Comparison of ENCODE assay signal across 35 cellular contexts in genomic region chr10:12031404-12031803, GRCh38.
"Had no signal": no experiment of that assay in that cellular context is flagged by ENCODE, and none has a peak within 500 bp of the region (broad histone marks: within the 10 kb centered on the region; RNA-seq: fewer than 3 reads in every experiment).

No MANE protein-coding gene starts in this region.

- H3K27ac Mint-ChIP-seq: activated B cell treated with CpG ODN at 0.5 μM for 24 hours; activated naive CD4-positive, alpha-beta T cell treated with anti-CD3 and anti-CD28 coated beads for 36 hours; activated naive CD4-positive, alpha-beta T cell treated with anti-CD3 and anti-CD28 coated beads, Interleukin-2, amount 50 U/mL, for 24 hours; activated naive CD8-positive, alpha-beta T cell treated with anti-CD3 and anti-CD28 coated beads for 36 hours; activated naive CD8-positive, alpha-beta T cell treated with anti-CD3 and anti-CD28 coated beads, Interleukin-2, amount 50 U/mL, for 24 hours; activated T-helper 1 cell treated with anti-CD3 and anti-CD28 coated beads, Interleukin-12 subunit alpha, Interleukin-12 subunit beta, Interleukin-2, Interleukin-4 antibody, amounts not matched to agents 30 ng/mL and 10 ng/mL and 1 ng/mL, durations not matched to agents 14 hours and 24 hours and 36 hours; activated T-helper 2 cell treated with anti-CD3 and anti-CD28 coated beads, Interferon-gamma antibody, Interleukin-2, Interleukin-4, amounts not matched to agents 10 μg/mL and 5 μg/mL and 100 μg/mL, durations not matched to agents 14 hours and 24 hours and 36 hours; effector memory CD8-positive, alpha-beta T cell; T-helper 1 cell treated with Interleukin-12 subunit alpha and Interleukin-12 subunit beta and Interleukin-4 antibody, amounts not matched to agents 30 μg/mL and 1 μg/mL, for 36 hours; T-helper 2 cell treated with Interferon-gamma antibody and Interleukin-4, amounts not matched to agents 5 μg/mL and 100 μg/mL, for 36 hours had no signal

- H3K27ac ChIP-seq: adrenal gland, body of pancreas, esophagus muscularis mucosa, foreskin keratinocyte, gastrocnemius medialis, WERI-Rb-1 had no signal

- H3K9me3 Mint-ChIP-seq: activated B cell treated with CpG ODN at 0.5 μM for 24 hours; activated CD8-positive, alpha-beta T cell treated with anti-CD3 and anti-CD28 coated beads for 36 hours; activated naive CD4-positive, alpha-beta T cell treated with anti-CD3 and anti-CD28 coated beads for 36 hours; activated naive CD4-positive, alpha-beta T cell treated with anti-CD3 and anti-CD28 coated beads, Interleukin-2, amount 50 U/mL, for 24 hours; activated naive CD8-positive, alpha-beta T cell treated with anti-CD3 and anti-CD28 coated beads for 36 hours; activated naive CD8-positive, alpha-beta T cell treated with anti-CD3 and anti-CD28 coated beads, Interleukin-2, amount 50 U/mL, for 24 hours; activated T-cell treated with anti-CD3 and anti-CD28 coated beads, Interleukin-2, amount 50 U/mL, for 4 hours; activated T-helper 1 cell treated with anti-CD3 and anti-CD28 coated beads, Interleukin-12 subunit alpha, Interleukin-12 subunit beta, Interleukin-2, Interleukin-4 antibody, amounts not matched to agents 30 ng/mL and 10 ng/mL and 1 ng/mL, durations not matched to agents 14 hours and 24 hours and 36 hours; activated T-helper 2 cell treated with anti-CD3 and anti-CD28 coated beads, Interferon-gamma antibody, Interleukin-2, Interleukin-4, amounts not matched to agents 10 μg/mL and 5 μg/mL and 100 μg/mL, durations not matched to agents 14 hours and 24 hours and 36 hours; effector memory CD8-positive, alpha-beta T cell; T-cell; T-helper 1 cell treated with Interleukin-12 subunit alpha and Interleukin-12 subunit beta and Interleukin-4 antibody, amounts not matched to agents 30 μg/mL and 1 μg/mL, for 36 hours; T-helper 2 cell treated with Interferon-gamma antibody and Interleukin-4, amounts not matched to agents 5 μg/mL and 100 μg/mL, for 36 hours had no signal

- H3K27me3 ChIP-seq: adrenal gland, body of pancreas, esophagus muscularis mucosa, foreskin keratinocyte, gastrocnemius medialis had no signal

- H3K4me3 ChIP-seq: adrenal gland, body of pancreas, esophagus muscularis mucosa, gastrocnemius medialis had no signal

- FAIRE-seq: colon had no signal

- H3K27me3 Mint-ChIP-seq: activated B cell treated with CpG ODN at 0.5 μM for 24 hours; activated CD8-positive, alpha-beta T cell treated with anti-CD3 and anti-CD28 coated beads for 36 hours; activated naive CD4-positive, alpha-beta T cell treated with anti-CD3 and anti-CD28 coated beads, Interleukin-2, amount 50 U/mL, for 24 hours; activated naive CD8-positive, alpha-beta T cell treated with anti-CD3 and anti-CD28 coated beads for 36 hours; activated naive CD8-positive, alpha-beta T cell treated with anti-CD3 and anti-CD28 coated beads, Interleukin-2, amount 50 U/mL, for 24 hours; effector memory CD8-positive, alpha-beta T cell; T-cell had no signal

- H3K4me3 Mint-ChIP-seq: activated B cell treated with CpG ODN at 0.5 μM for 24 hours; activated CD8-positive, alpha-beta T cell treated with anti-CD3 and anti-CD28 coated beads for 36 hours; activated naive CD4-positive, alpha-beta T cell treated with anti-CD3 and anti-CD28 coated beads for 36 hours; activated naive CD4-positive, alpha-beta T cell treated with anti-CD3 and anti-CD28 coated beads, Interleukin-2, amount 50 U/mL, for 24 hours; activated naive CD8-positive, alpha-beta T cell treated with anti-CD3 and anti-CD28 coated beads for 36 hours; activated naive CD8-positive, alpha-beta T cell treated with anti-CD3 and anti-CD28 coated beads, Interleukin-2, amount 50 U/mL, for 24 hours; activated T-cell treated with anti-CD3 and anti-CD28 coated beads, Interleukin-2, amount 50 U/mL, for 4 hours; activated T-helper 1 cell treated with anti-CD3 and anti-CD28 coated beads, Interleukin-12 subunit alpha, Interleukin-12 subunit beta, Interleukin-2, Interleukin-4 antibody, amounts not matched to agents 30 ng/mL and 10 ng/mL and 1 ng/mL, durations not matched to agents 14 hours and 24 hours and 36 hours; effector memory CD8-positive, alpha-beta T cell; T-cell; T-helper 1 cell treated with Interleukin-12 subunit alpha and Interleukin-12 subunit beta and Interleukin-4 antibody, amounts not matched to agents 30 μg/mL and 1 μg/mL, for 36 hours; T-helper 2 cell treated with Interferon-gamma antibody and Interleukin-4, amounts not matched to agents 5 μg/mL and 100 μg/mL, for 36 hours had no signal

- ATAC-seq: activated CD4-positive, CD25-positive, alpha-beta regulatory T cell treated with anti-CD3 and anti-CD28 coated beads, Interleukin-2, amount 50 U/mL, for 24 hours; activated CD8-positive, alpha-beta T cell treated with anti-CD3 and anti-CD28 coated beads for 36 hours; activated naive CD8-positive, alpha-beta T cell treated with anti-CD3 and anti-CD28 coated beads, Interleukin-2, amount 50 U/mL, for 24 hours; activated T-cell treated with anti-CD3 and anti-CD28 coated beads, Interleukin-2, amount 50 U/mL, for 4 hours; body of pancreas; effector memory CD8-positive, alpha-beta T cell; foreskin keratinocyte; gastrocnemius medialis; T-cell had no signal

- H3K4me1 ChIP-seq: adrenal gland, body of pancreas, foreskin keratinocyte had no signal

- H3K9me3 ChIP-seq: adrenal gland, body of pancreas, esophagus muscularis mucosa, gastrocnemius medialis had no signal

- DNase-seq: activated B cell treated with CpG ODN at 0.5 μM for 24 hours; activated CD4-positive, alpha-beta T cell treated with anti-CD3 and anti-CD28 coated beads for 48 hours; activated CD4-positive, alpha-beta T cell treated with anti-CD3 and anti-CD28 coated beads, Interleukin-2, amount 50 U/mL, for 1 hour; activated CD4-positive, alpha-beta T cell treated with anti-CD3 and anti-CD28 coated beads, Interleukin-2, amount 50 U/mL, for 48 hours; activated CD8-positive, alpha-beta memory T cell treated with anti-CD3 and anti-CD28 coated beads for 24 hours; activated CD8-positive, alpha-beta T cell treated with anti-CD3 and anti-CD28 coated beads for 36 hours; activated effector memory CD4-positive, alpha-beta T cell treated with anti-CD3 and anti-CD28 coated beads, Interleukin-2, amount 50 U/mL, for 16 hours; activated naive CD4-positive, alpha-beta T cell treated with anti-CD3 and anti-CD28 coated beads for 36 hours; activated naive CD8-positive, alpha-beta T cell treated with anti-CD3 and anti-CD28 coated beads for 36 hours; activated naive CD8-positive, alpha-beta T cell treated with anti-CD3 and anti-CD28 coated beads, Interleukin-2, amount 50 U/mL, for 24 hours; activated T-cell treated with anti-CD3 and anti-CD28 coated beads, Interleukin-2, amount 50 U/mL, for 4 hours; adrenal gland; amygdala; aorta; body of pancreas; caudate nucleus; cortex of kidney; dermis blood vessel endothelial cell; effector CD4-positive, alpha-beta T cell; effector memory CD8-positive, alpha-beta T cell; erythroblast; foreskin keratinocyte; gastrocnemius medialis; glutamatergic neuron; T-cell; T1000; WERI-Rb-1 had no signal
